15 cellular contexts compared by ENCODE assay signal in genomic region chr21:26945916-26946315, GRCh38. TPM values are rescaled to one million over a fixed set of nuclear protein-coding genes. Genes with fewer than 3 reads are reported as not detected.
DNase-seq lines count a peak whose midpoint lies in the region; ATAC-seq and TF ChIP-seq lines count a peak whose summit lies in the region.
"Had no signal": no experiment of that assay in that cellular context is flagged by ENCODE, and none has a peak within 500 bp of the region (broad histone marks: within the 10 kb centered on the region; RNA-seq: fewer than 3 reads in every experiment).

No MANE protein-coding gene starts in this region.

- peak; percentile 27 for DNase-seq in EH (ENCODE audit: low read depth)
- peak; percentile 5 for DNase-seq in astrocyte of the hippocampus (ENCODE audit: low read depth, low spot score)
- DNase-seq in islet precursor cell, result peak; percentile 62
- DNase-seq in gastrocnemius medialis, result peak in 1 of 2 donors; percentile 26
- DNase-seq in SK-N-DZ (ENCODE audit: low spot score), result no peak
- no peak for DNase-seq in CD4-positive, alpha-beta T cell
- DNase-seq in activated CD4-positive, alpha-beta T cell treated with anti-CD3 and anti-CD28 coated beads for 36 hours, result no peak
- DNase-seq: activated CD8-positive, alpha-beta T cell treated with anti-CD3 and anti-CD28 coated beads, Interleukin-2, amount 10 ng/mL, durations not matched to agents 7 days and 5 days; activated naive CD8-positive, alpha-beta T cell treated with anti-CD3 and anti-CD28 coated beads for 36 hours; BE2C; MV-4-11; NCI-H748 treated with DMSO at 0.1 percent for 48 hours; T-cell had no signal

- H3K27me3 Mint-ChIP-seq in CD4-positive, alpha-beta T cell, result peaks cover 12% of the 10 kb centered on the region
- H3K27me3 Mint-ChIP-seq in activated CD4-positive, alpha-beta T cell treated with anti-CD3 and anti-CD28 coated beads for 36 hours, result peaks cover 5% of the 10 kb centered on the region

- TF ChIP-seq POLR2A in gastrocnemius medialis (IDR thresholded peaks at IDR 0.05), result no peak

- no peaks in the 10 kb centered on the region for H3K36me3 Mint-ChIP-seq in CD4-positive, alpha-beta T cell (ENCODE audit: low read depth)
- H3K36me3 Mint-ChIP-seq in activated CD4-positive, alpha-beta T cell treated with anti-CD3 and anti-CD28 coated beads for 36 hours (ENCODE audit: low read depth), result no peaks in the 10 kb centered on the region
- H3K36me3 Mint-ChIP-seq: activated naive CD8-positive, alpha-beta T cell treated with anti-CD3 and anti-CD28 coated beads for 36 hours; T-cell had no signal

- no peaks in the 10 kb centered on the region for H3K4me1 Mint-ChIP-seq in CD4-positive, alpha-beta T cell (ENCODE audit: low read depth)
- no peaks in the 10 kb centered on the region for H3K4me1 Mint-ChIP-seq in activated CD4-positive, alpha-beta T cell treated with anti-CD3 and anti-CD28 coated beads for 36 hours
- H3K4me1 Mint-ChIP-seq: activated naive CD8-positive, alpha-beta T cell treated with anti-CD3 and anti-CD28 coated beads for 36 hours; T-cell had no signal

- TF ChIP-seq CTCF in gastrocnemius medialis (IDR thresholded peaks at IDR 0.05 in 4 of 5, conservative IDR thresholded peaks at IDR 0.05 in 1 of 5), result no peak
- TF ChIP-seq CTCF in CD4-positive, alpha-beta T cell (IDR thresholded peaks at IDR 0.05), result no peak

- H3K4me1 ChIP-seq in gastrocnemius medialis, result peaks cover 4 to 15% of the 10 kb centered on the region in 2 donors
- H3K4me1 ChIP-seq: BE2C had no signal

- peak overlapping the region; percentile 12 to 35 (median 21) for H3K27ac ChIP-seq in gastrocnemius medialis
- H3K27ac ChIP-seq in CD4-positive, alpha-beta T cell (ENCODE audit: low read depth, low read length), result no peak overlapping the region

- ATAC-seq in gastrocnemius medialis (peak; percentile 44 to 48), HG02970 (IDR thresholded peaks at IDR 0.05; ENCODE audit: low FRiP score, unreplicated experiment) (no peak)
- ATAC-seq in CD4-positive, alpha-beta T cell (ENCODE audit: poor library complexity), result no peak
- ATAC-seq in activated CD4-positive, alpha-beta T cell treated with anti-CD3 and anti-CD28 coated beads for 36 hours, result no peak
- ATAC-seq: activated CD8-positive, alpha-beta T cell treated with anti-CD3 and anti-CD28 coated beads, Interleukin-2, amount 10 ng/mL, durations not matched to agents 7 days and 5 days; T-cell had no signal

- intact Hi-C loops in gastrocnemius medialis (cut with DNase I; ENCODE audit: low total_unique reads), result no loop called here
- intact Hi-C loops in CD4-positive, alpha-beta T cell (cut with DNase I, micrococcal nuclease), result no loop called here
- intact Hi-C loops in activated CD4-positive, alpha-beta T cell treated with anti-CD3 and anti-CD28 coated beads for 36 hours (cut with DNase I, micrococcal nuclease), result no loop called here

- in situ Hi-C loops in gastrocnemius medialis (cut with MboI; ENCODE audit: low sequenced_read_pairs in 4 of 4), result no loop called here

- H3K4me3 ChIP-seq in gastrocnemius medialis, result peak overlapping the region in 2 of 4 donors; percentile 9 to 11

- POLR2A ChIA-PET in CD4-positive, alpha-beta T cell (lab: Charles Lee), result no interaction called here
- POLR2A ChIA-PET in activated CD4-positive, alpha-beta T cell treated with anti-CD3 and anti-CD28 coated beads for 36 hours (lab: Charles Lee), result no interaction called here

- H3K36me3 ChIP-seq in gastrocnemius medialis, result no peaks in the 10 kb centered on the region
- H3K36me3 ChIP-seq: BE2C had no signal

- no peaks in the 10 kb centered on the region for H3K9me3 Mint-ChIP-seq in CD4-positive, alpha-beta T cell
- no peaks in the 10 kb centered on the region for H3K9me3 Mint-ChIP-seq in activated CD4-positive, alpha-beta T cell treated with anti-CD3 and anti-CD28 coated beads for 36 hours (ENCODE audit: low read depth)
- H3K9me3 Mint-ChIP-seq: activated naive CD8-positive, alpha-beta T cell treated with anti-CD3 and anti-CD28 coated beads for 36 hours; T-cell had no signal

- no peaks in the 10 kb centered on the region for H3K27me3 ChIP-seq in gastrocnemius medialis
- no peaks in the 10 kb centered on the region for H3K27me3 ChIP-seq in CD4-positive, alpha-beta T cell (ENCODE audit: control insufficient read depth, insufficient read depth, low read length)
- H3K27me3 ChIP-seq: BE2C had no signal

- no peak overlapping the region for H3K27ac Mint-ChIP-seq in CD4-positive, alpha-beta T cell
- no peak overlapping the region for H3K27ac Mint-ChIP-seq in activated CD4-positive, alpha-beta T cell treated with anti-CD3 and anti-CD28 coated beads for 36 hours
- H3K27ac Mint-ChIP-seq: activated CD8-positive, alpha-beta T cell treated with anti-CD3 and anti-CD28 coated beads, Interleukin-2, amount 10 ng/mL, durations not matched to agents 7 days and 5 days; activated naive CD8-positive, alpha-beta T cell treated with anti-CD3 and anti-CD28 coated beads for 36 hours; T-cell had no signal

- H3K4me3 Mint-ChIP-seq in CD4-positive, alpha-beta T cell, result no peak overlapping the region
- H3K4me3 Mint-ChIP-seq in activated CD4-positive, alpha-beta T cell treated with anti-CD3 and anti-CD28 coated beads for 36 hours, result no peak overlapping the region
- H3K4me3 Mint-ChIP-seq: activated CD8-positive, alpha-beta T cell treated with anti-CD3 and anti-CD28 coated beads, Interleukin-2, amount 10 ng/mL, durations not matched to agents 7 days and 5 days; activated naive CD8-positive, alpha-beta T cell treated with anti-CD3 and anti-CD28 coated beads for 36 hours; T-cell had no signal

- CTCF ChIA-PET in CD4-positive, alpha-beta T cell (lab: Charles Lee), result no interaction called here
- CTCF ChIA-PET in activated CD4-positive, alpha-beta T cell treated with anti-CD3 and anti-CD28 coated beads for 36 hours (lab: Charles Lee), result no interaction called here

- H3K9me3 ChIP-seq in gastrocnemius medialis, result no peaks in the 10 kb centered on the region
- H3K9me3 ChIP-seq in CD4-positive, alpha-beta T cell (ENCODE audit: control insufficient read depth, low read length), result no peaks in the 10 kb centered on the region
- H3K9me3 ChIP-seq: BE2C had no signal

RNA-seq across cellular contexts. Expression of gene ADAMTS5, which starts 21.0 kb away (rescaled TPM):
- 1 to 10 TPM; 4.3 to 9.0 (median 7.4) TPM for total RNA-seq in gastrocnemius medialis
- 0.02 and 0.13 TPM in 2 replicates for polyA plus RNA-seq in SK-N-DZ (2014; cell fraction: cytosol; rRNA removed)
- 0.11 and 0.15 TPM in 2 replicates for polyA plus RNA-seq in SK-N-DZ (2014; cell fraction: nucleus; rRNA removed)
- total RNA-seq in CD4-positive, alpha-beta T cell, result not detected
- not detected for total RNA-seq in activated CD4-positive, alpha-beta T cell treated with anti-CD3 and anti-CD28 coated beads for 36 hours
- total RNA-seq: activated CD8-positive, alpha-beta T cell treated with anti-CD3 and anti-CD28 coated beads, Interleukin-2, amount 10 ng/mL, durations not matched to agents 7 days and 5 days; activated naive CD8-positive, alpha-beta T cell treated with anti-CD3 and anti-CD28 coated beads for 36 hours; pulmonary artery endothelial cell had no signal

Comparison
In these comparisons a context has a peak if more than half of its experiments do, and no peak if none do; other contexts are left out.
1. DNase-seq: peak in EH (single experiment), astrocyte of the hippocampus (single experiment) and islet precursor cell (single experiment); none in SK-N-DZ (single experiment), CD4-positive, alpha-beta T cell (0 of 10) and activated CD4-positive, alpha-beta T cell treated with anti-CD3 and anti-CD28 coated beads for 36 hours (single experiment).
2. ATAC-seq: peak in gastrocnemius medialis (2 of 2); none in HG02970 (single experiment), CD4-positive, alpha-beta T cell (single experiment) and activated CD4-positive, alpha-beta T cell treated with anti-CD3 and anti-CD28 coated beads for 36 hours (single experiment).
3. RNA of gene ADAMTS5, which starts 21.0 kb away (total RNA-seq): 4.3 to 9.0 TPM in gastrocnemius medialis; not detected in CD4-positive, alpha-beta T cell and not detected in activated CD4-positive, alpha-beta T cell treated with anti-CD3 and anti-CD28 coated beads for 36 hours; every median in the first group is over 4 times any median in the second.